ENCODE assay signal across 17 cellular contexts in genomic region chr6:122207794-122208193, GRCh38.
A peak's percentile ranks its signal among the peaks of the same experiment; 100 is the strongest.
DNase-seq lines count a peak whose midpoint lies in the region; ATAC-seq and TF ChIP-seq lines count a peak whose summit lies in the region.
"Had no signal": no experiment of that assay in that cellular context is flagged by ENCODE, and none has a peak within 500 bp of the region (broad histone marks: within the 10 kb centered on the region; RNA-seq: fewer than 3 reads in every experiment).

No MANE protein-coding gene starts in this region.

- H3K36me3 Mint-ChIP-seq in stimulated activated effector memory CD8-positive, alpha-beta T cell treated with anti-CD3 and anti-CD28 coated beads, Interleukin-12 subunit alpha, Interleukin-12 subunit beta, amount 100 ng/mL, for 72 hours: no peaks in the 10 kb centered on the region
- H3K36me3 Mint-ChIP-seq: IgD-negative memory B cell had no signal

- ATAC-seq in stimulated activated effector memory CD8-positive, alpha-beta T cell treated with anti-CD3 and anti-CD28 coated beads, Interleukin-12 subunit alpha, Interleukin-12 subunit beta, amount 100 ng/mL, for 72 hours: no peak
- ATAC-seq in GM19035 (IDR thresholded peaks at IDR 0.05; ENCODE audit: unreplicated experiment): no peak
- no peak for ATAC-seq in left lung

- no peak overlapping the region for H3K4me3 Mint-ChIP-seq in stimulated activated effector memory CD8-positive, alpha-beta T cell treated with anti-CD3 and anti-CD28 coated beads, Interleukin-12 subunit alpha, Interleukin-12 subunit beta, amount 100 ng/mL, for 72 hours
- H3K4me3 Mint-ChIP-seq: IgD-negative memory B cell had no signal

- H3K4me1 Mint-ChIP-seq in stimulated activated effector memory CD8-positive, alpha-beta T cell treated with anti-CD3 and anti-CD28 coated beads, Interleukin-12 subunit alpha, Interleukin-12 subunit beta, amount 100 ng/mL, for 72 hours: no peaks in the 10 kb centered on the region

- H3K27ac Mint-ChIP-seq in stimulated activated effector memory CD8-positive, alpha-beta T cell treated with anti-CD3 and anti-CD28 coated beads, Interleukin-12 subunit alpha, Interleukin-12 subunit beta, amount 100 ng/mL, for 72 hours: no peak overlapping the region
- H3K27ac Mint-ChIP-seq: IgD-negative memory B cell had no signal

- DNase-seq in AG20443 (ENCODE audit: low spot score): peak; percentile 13
- peak; percentile 55 for DNase-seq in NCI-H226
- peak; percentile 46 for DNase-seq in astrocyte of the spinal cord (ENCODE audit: low read depth, low spot score)
- DNase-seq in fibroblast of pulmonary artery (ENCODE audit: low read depth): peak; percentile 2
- no peak for DNase-seq in foreskin melanocyte
- no peak for DNase-seq in stimulated activated effector memory CD8-positive, alpha-beta T cell treated with anti-CD3 and anti-CD28 coated beads, Interleukin-12 subunit alpha, Interleukin-12 subunit beta, amount 100 ng/mL, for 72 hours (ENCODE audit: low spot score in 2 of 2)
- DNase-seq in left lung: no peak
- DNase-seq: DMS79, GDM1, NCI-H1417, NCI-H2029, NCI-H2171 treated with DMSO at 0.1 percent for 48 hours, NCI-H510A, Peyer's patch, SHP77 had no signal

- no peaks in the 10 kb centered on the region for H3K9me3 ChIP-seq in left lung
- H3K9me3 ChIP-seq: Peyer's patch had no signal

- no peak overlapping the region for H3K4me3 ChIP-seq in astrocyte of the spinal cord (ENCODE audit: low read depth, low read length)
- H3K4me3 ChIP-seq in fibroblast of pulmonary artery (replicated peaks; ENCODE audit: low read depth, low read length): no peak overlapping the region
- H3K4me3 ChIP-seq in left lung: no peak overlapping the region
- H3K4me3 ChIP-seq: Peyer's patch had no signal

- H3K27me3 ChIP-seq in left lung: no peaks in the 10 kb centered on the region
- H3K27me3 ChIP-seq: Peyer's patch had no signal

- H3K27ac ChIP-seq in left lung: no peak overlapping the region
- H3K27ac ChIP-seq: Peyer's patch had no signal

- H3K4me1 ChIP-seq in left lung: no peaks in the 10 kb centered on the region
- H3K4me1 ChIP-seq: Peyer's patch had no signal

- no peak for TF ChIP-seq CTCF in astrocyte of the spinal cord (IDR thresholded peaks at IDR 0.05; ENCODE audit: low read depth, low read length)
- no peak for TF ChIP-seq CTCF in fibroblast of pulmonary artery (IDR thresholded peaks at IDR 0.05; ENCODE audit: low read length, missing control alignments)
- no peak for TF ChIP-seq CTCF in left lung (IDR thresholded peaks at IDR 0.05)

- intact Hi-C loops in left lung (cut with DNase I): no loop called here

- H3K36me3 ChIP-seq in left lung: no peaks in the 10 kb centered on the region
- H3K36me3 ChIP-seq: Peyer's patch had no signal

- in situ Hi-C loops in astrocyte of the spinal cord (cut with HindIII; ENCODE audit: low sequenced_read_pairs): no loop called here

- peaks cover 13% of the 10 kb centered on the region for H3K9me3 Mint-ChIP-seq in stimulated activated effector memory CD8-positive, alpha-beta T cell treated with anti-CD3 and anti-CD28 coated beads, Interleukin-12 subunit alpha, Interleukin-12 subunit beta, amount 100 ng/mL, for 72 hours

Comparison
In these comparisons a context has a peak if more than half of its experiments do, and no peak if none do; other contexts are left out.
1. DNase-seq: peak in AG20443 (single experiment), NCI-H226 (single experiment), astrocyte of the spinal cord (single experiment) and fibroblast of pulmonary artery (single experiment); none in foreskin melanocyte (single experiment), stimulated activated effector memory CD8-positive, alpha-beta T cell treated with anti-CD3 and anti-CD28 coated beads, Interleukin-12 subunit alpha, Interleukin-12 subunit beta, amount 100 ng/mL, for 72 hours (0 of 2) and left lung (0 of 2).